8 cellular contexts compared by ENCODE assay signal in genomic region chr1:179228783-179229213, GRCh38. TPM values are rescaled to one million over a fixed set of nuclear protein-coding genes. Genes with fewer than 3 reads are reported as not detected.
DNase-seq lines count a peak whose midpoint lies in the region; TF ChIP-seq lines count a peak whose summit lies in the region.

No MANE protein-coding gene starts in this region.

- TF ChIP-seq CTCF in DOHH2 (IDR thresholded peaks at IDR 0.05; ENCODE audit: low read depth, low read length, poor library complexity, severe bottlenecking) (no peak), fibroblast of mammary gland (conservative IDR thresholded peaks at IDR 0.05; ENCODE audit: control insufficient read depth, insufficient read depth, low read depth, low read length) (no peak), nephron progenitor cell (IDR thresholded peaks at IDR 0.05) (no peak), thyroid gland (IDR thresholded peaks at IDR 0.05) (no peak)

- H3K4me1 ChIP-seq in DOHH2 (ENCODE audit: control insufficient read depth, low read length) (peaks cover 23% of the 10 kb centered on the region), thyroid gland (no peaks in the 10 kb centered on the region)

- no peaks in the 10 kb centered on the region for H3K9me3 ChIP-seq in DOHH2 (ENCODE audit: control insufficient read depth, insufficient read depth, low read length)
- H3K9me3 ChIP-seq in thyroid gland = no peaks in the 10 kb centered on the region

- H3K27me3 ChIP-seq in DOHH2 (ENCODE audit: control insufficient read depth, low read length) (no peaks in the 10 kb centered on the region), thyroid gland (no peaks in the 10 kb centered on the region)

- peak overlapping the region; percentile 87 for H3K4me3 ChIP-seq in DOHH2 (ENCODE audit: low read length)
- H3K4me3 ChIP-seq in fibroblast of mammary gland (ENCODE audit: control insufficient read depth, low read depth, low read length) = peak overlapping the region; percentile 81
- peak overlapping the region in 2 of 3 donors; percentile 97 for H3K4me3 ChIP-seq in thyroid gland (replicated peaks in 1 of 3)

- intact Hi-C loops in thyroid gland (cut with DNase I) = no loop called here

- H4K20me1 ChIP-seq in DOHH2 (ENCODE audit: control insufficient read depth, insufficient read depth, low read depth, low read length) = no peaks in the 10 kb centered on the region

- peaks cover 4% of the 10 kb centered on the region for H3K36me3 ChIP-seq in DOHH2 (ENCODE audit: control insufficient read depth, low read length)
- H3K36me3 ChIP-seq in thyroid gland = no peaks in the 10 kb centered on the region

- peaks cover 33% of the 10 kb centered on the region for H3K36me3 Mint-ChIP-seq in nephron progenitor cell (ENCODE audit: low read depth)

- H3K27ac ChIP-seq in DOHH2 (ENCODE audit: low read depth, low read length) (no peak overlapping the region), thyroid gland (peak overlapping the region in 2 of 3 donors; percentile 86 to 89)

- H3K4me3 Mint-ChIP-seq in nephron progenitor cell = peak overlapping the region; percentile 90

- no peak for TF ChIP-seq POLR2A in thyroid gland (IDR thresholded peaks at IDR 0.05)

- DNase-seq in HCEC 1CT (peak; percentile 15), NCI-H345 treated with DMSO at 0.1 percent for 48 hours (lab: John Stamatoyannopoulos, UW; ENCODE audit: unreplicated experiment) (peak; percentile 36), activated T-cell treated with anti-CD3 and anti-CD28 coated beads for 48 hours (ENCODE audit: low read depth) (peak; percentile 25), fibroblast of mammary gland (ENCODE audit: low read depth) (peak; percentile 31), nephron progenitor cell (peak; percentile 69), thyroid gland (peak; percentile 54 to 59), NCI-H2107 (lab: John Stamatoyannopoulos, UW) (no peak)

- H3K4me1 Mint-ChIP-seq in nephron progenitor cell = peaks cover 31% of the 10 kb centered on the region

- peak overlapping the region; percentile 71 for H3K4me2 ChIP-seq in DOHH2 (ENCODE audit: low read length)

- peak overlapping the region; percentile 96 for H3K27ac Mint-ChIP-seq in nephron progenitor cell

- H3K9me2 ChIP-seq in DOHH2 (replicated peaks; ENCODE audit: control insufficient read depth, low read length) = no peaks in the 10 kb centered on the region

- no peaks in the 10 kb centered on the region for H3K9me3 Mint-ChIP-seq in nephron progenitor cell

- H3F3A ChIP-seq in DOHH2 (ENCODE audit: control insufficient read depth, insufficient read depth) = peaks cover 8% of the 10 kb centered on the region; the same call in 1 of the 2 replicates

- 1 to 2% methylated on average over 14 to 17 of the region's 19 CpGs for WGBS in thyroid gland, 2 donors

- H3K79me2 ChIP-seq in DOHH2 (ENCODE audit: control insufficient read depth, low read length) = peaks cover 54% of the 10 kb centered on the region

- peaks cover 10% of the 10 kb centered on the region for H3K27me3 Mint-ChIP-seq in nephron progenitor cell (ENCODE audit: low read depth, poor library complexity)

RNA-seq across cellular contexts. Expression of gene ABL2, which starts 0.7 kb away (rescaled TPM):
- total RNA-seq in thyroid gland = 10 to 100 TPM; 11.8 to 21.2 (median 18.9) TPM
